In genomic region chr13:66212511-66212910, GRCh38 we compare ENCODE assay signal across 19 cellular contexts.
DNase-seq lines count a peak whose midpoint lies in the region; ATAC-seq, FAIRE-seq and TF ChIP-seq lines count a peak whose summit lies in the region.
"Had no signal": no experiment of that assay in that cellular context is flagged by ENCODE, and none has a peak within 500 bp of the region (broad histone marks: within the 10 kb centered on the region; RNA-seq: fewer than 3 reads in every experiment).

No MANE protein-coding gene starts in this region.

- no peak overlapping the region for H3K4me3 Mint-ChIP-seq in natural killer cell treated with Interleukin-12 subunit alpha and Interleukin-12 subunit beta and Interleukin-15 and Interleukin-18, amount 100 ng/mL, for 72 hours
- no peak overlapping the region for H3K4me3 Mint-ChIP-seq in activated naive CD4-positive, alpha-beta T cell treated with anti-CD3 and anti-CD28 coated beads, Interleukin-2, amount 10 ng/mL, durations not matched to agents 7 days and 5 days
- H3K4me3 Mint-ChIP-seq: activated CD4-positive, alpha-beta T cell treated with anti-CD3 and anti-CD28 coated beads, Interleukin-2, amount 10 ng/mL, durations not matched to agents 24 days and 14 days; activated T-cell treated with anti-CD3 and anti-CD28 coated beads, Interleukin-2, amount 50 U/mL, for 72 hours; HFFc6; memory B cell; neural crest cell had no signal

- no peaks in the 10 kb centered on the region for H3K4me1 Mint-ChIP-seq in natural killer cell treated with Interleukin-12 subunit alpha and Interleukin-12 subunit beta and Interleukin-15 and Interleukin-18, amount 100 ng/mL, for 72 hours (ENCODE audit: low read depth in 2 of 2)
- no peaks in the 10 kb centered on the region for H3K4me1 Mint-ChIP-seq in activated naive CD4-positive, alpha-beta T cell treated with anti-CD3 and anti-CD28 coated beads, Interleukin-2, amount 10 ng/mL, durations not matched to agents 7 days and 5 days
- H3K4me1 Mint-ChIP-seq: activated CD4-positive, alpha-beta T cell treated with anti-CD3 and anti-CD28 coated beads, Interleukin-2, amount 10 ng/mL, durations not matched to agents 24 days and 14 days; memory B cell; neural crest cell had no signal

- BruUV-seq in K562 (replicated peaks; lab: Mats Ljungman, UMichigan), result no TSS peak

- H3K36me3 Mint-ChIP-seq in natural killer cell treated with Interleukin-12 subunit alpha and Interleukin-12 subunit beta and Interleukin-15 and Interleukin-18, amount 100 ng/mL, for 72 hours, result peaks cover 9% of the 10 kb centered on the region
- no peaks in the 10 kb centered on the region for H3K36me3 Mint-ChIP-seq in activated naive CD4-positive, alpha-beta T cell treated with anti-CD3 and anti-CD28 coated beads, Interleukin-2, amount 10 ng/mL, durations not matched to agents 7 days and 5 days

- H3K4me2 ChIP-seq in K562 (ENCODE audit: insufficient read depth, low read length), result no peak overlapping the region

- no peaks in the 10 kb centered on the region for H3K36me3 ChIP-seq in K562 (ENCODE audit: control insufficient read depth, insufficient read depth, low read length)
- H3K36me3 ChIP-seq: BE2C, gastrocnemius medialis had no signal

- intact Hi-C loops in K562 (cut with micrococcal nuclease), result no loop called here

- no peak for TF ChIP-seq CTCF in K562 (IDR thresholded peaks at IDR 0.05 in 2 of 3, conservative IDR thresholded peaks at IDR 0.05 in 1 of 3; ENCODE audit: insufficient read depth in 2 of 3, low read depth in 1 of 3, low read length in 3 of 3)

- H3K9me1 ChIP-seq in K562 (ENCODE audit: control insufficient read depth, insufficient read depth, low read length), result no peaks in the 10 kb centered on the region

- no peak for FAIRE-seq in K562 (lab: Jason Lieb, UNC)
- FAIRE-seq: endothelial cell of umbilical vein had no signal

- DNase-seq in K562 (ENCODE audit: extremely low read depth in 1 of 4, low spot score in 3 of 4) (no peak), ecto neural progenitor cell (ENCODE audit: low spot score) (no peak), activated T-cell treated with anti-CD3 and anti-CD28 coated beads for 4 hours (no peak)
- DNase-seq in natural killer cell treated with Interleukin-12 subunit alpha and Interleukin-12 subunit beta and Interleukin-15 and Interleukin-18, amount 100 ng/mL, for 72 hours (ENCODE audit: low spot score), result no peak
- no peak for DNase-seq in activated naive CD4-positive, alpha-beta T cell treated with anti-CD3 and anti-CD28 coated beads, Interleukin-2, amount 10 ng/mL, durations not matched to agents 7 days and 5 days
- DNase-seq: activated CD4-positive, alpha-beta T cell treated with anti-CD3 and anti-CD28 coated beads, Interleukin-2, amount 10 ng/mL, durations not matched to agents 24 days and 14 days; activated T-cell treated with anti-CD3 and anti-CD28 coated beads, Interleukin-2, amount 50 U/mL, for 72 hours; BE2C; gastrocnemius medialis; HFFc6; NCI-H2081 treated with DMSO at 0.1 percent for 48 hours; NCI-H774; retina had no signal

- H3K9ac ChIP-seq in K562 (ENCODE audit: insufficient read depth in 1 of 2, low read depth in 2 of 2, low read length in 2 of 2), result no peak overlapping the region

- POLR2A ChIA-PET in K562 (lab: Yijun Ruan, JAX), result no interaction called here

- H3K4me1 ChIP-seq in K562 (replicated peaks in 1 of 2; ENCODE audit: control insufficient read depth in 2 of 2, insufficient read depth in 2 of 2, low read length in 2 of 2), result no peaks in the 10 kb centered on the region; a peak in 1 of 5 replicates
- H3K4me1 ChIP-seq: BE2C, gastrocnemius medialis had no signal

- peaks cover 0 to 2% of the 10 kb centered on the region in 2 donors for H3K27me3 Mint-ChIP-seq in natural killer cell treated with Interleukin-12 subunit alpha and Interleukin-12 subunit beta and Interleukin-15 and Interleukin-18, amount 100 ng/mL, for 72 hours
- H3K27me3 Mint-ChIP-seq in activated naive CD4-positive, alpha-beta T cell treated with anti-CD3 and anti-CD28 coated beads, Interleukin-2, amount 10 ng/mL, durations not matched to agents 7 days and 5 days, result no peaks in the 10 kb centered on the region
- H3K27me3 Mint-ChIP-seq: activated CD4-positive, alpha-beta T cell treated with anti-CD3 and anti-CD28 coated beads, Interleukin-2, amount 10 ng/mL, durations not matched to agents 24 days and 14 days; memory B cell had no signal

- no peak overlapping the region for H3K27ac Mint-ChIP-seq in natural killer cell treated with Interleukin-12 subunit alpha and Interleukin-12 subunit beta and Interleukin-15 and Interleukin-18, amount 100 ng/mL, for 72 hours
- H3K27ac Mint-ChIP-seq in activated naive CD4-positive, alpha-beta T cell treated with anti-CD3 and anti-CD28 coated beads, Interleukin-2, amount 10 ng/mL, durations not matched to agents 7 days and 5 days, result no peak overlapping the region
- H3K27ac Mint-ChIP-seq: activated CD4-positive, alpha-beta T cell treated with anti-CD3 and anti-CD28 coated beads, Interleukin-2, amount 10 ng/mL, durations not matched to agents 24 days and 14 days; activated T-cell treated with anti-CD3 and anti-CD28 coated beads, Interleukin-2, amount 50 U/mL, for 72 hours; HFFc6; memory B cell had no signal

- no peaks in the 10 kb centered on the region for H3K9me3 ChIP-seq in K562 (replicated peaks; ENCODE audit: control insufficient read depth, insufficient read depth, low read depth, low read length)
- H3K9me3 ChIP-seq: BE2C, gastrocnemius medialis had no signal

- CTCF ChIA-PET in K562 (lab: Yijun Ruan, JAX; ENCODE audit: low intra/inter-chr PET ratio), result no interaction called here
- CTCF ChIA-PET in activated naive CD4-positive, alpha-beta T cell treated with anti-CD3 and anti-CD28 coated beads, Interleukin-2, amount 10 ng/mL, durations not matched to agents 7 days and 5 days (lab: Charles Lee), result no interaction called here

- peaks cover 7% of the 10 kb centered on the region for H3K9me3 Mint-ChIP-seq in natural killer cell treated with Interleukin-12 subunit alpha and Interleukin-12 subunit beta and Interleukin-15 and Interleukin-18, amount 100 ng/mL, for 72 hours
- no peaks in the 10 kb centered on the region for H3K9me3 Mint-ChIP-seq in activated naive CD4-positive, alpha-beta T cell treated with anti-CD3 and anti-CD28 coated beads, Interleukin-2, amount 10 ng/mL, durations not matched to agents 7 days and 5 days
- H3K9me3 Mint-ChIP-seq: HFFc6, neural crest cell had no signal

- in situ Hi-C loops in K562 (cut with MboI), result no loop called here

- ATAC-seq in GM18907 (IDR thresholded peaks at IDR 0.05; ENCODE audit: unreplicated experiment), result peak; percentile 49
- ATAC-seq in GM21619 (IDR thresholded peaks at IDR 0.05; ENCODE audit: unreplicated experiment), result peak; percentile 52
- ATAC-seq in HG03378 (IDR thresholded peaks at IDR 0.05; ENCODE audit: unreplicated experiment), result peak; percentile 63
- no peak for ATAC-seq in K562
- ATAC-seq in natural killer cell treated with Interleukin-12 subunit alpha and Interleukin-12 subunit beta and Interleukin-15 and Interleukin-18, amount 100 ng/mL, for 72 hours, result no peak
- ATAC-seq: activated T-cell treated with anti-CD3 and anti-CD28 coated beads, Interleukin-2, amount 50 U/mL, for 72 hours; gastrocnemius medialis had no signal

- no peak overlapping the region for H2AFZ ChIP-seq in K562 (ENCODE audit: low read depth, low read length)

- WGBS in K562 (ENCODE audit: insufficient coverage, low coverage, missing lambda C conversion rate), result 0% methylated on average over 1 of the region's 1 CpG

- TF ChIP-seq RAD21 in K562 (CRISPR knock-in tag; conservative IDR thresholded peaks at IDR 0.05 in 1 of 2, IDR thresholded peaks at IDR 0.05 in 1 of 2), result no peak

- TF ChIP-seq POLR2A in K562 (conservative IDR thresholded peaks at IDR 0.05), result no peak

- no peaks in the 10 kb centered on the region for H3K79me2 ChIP-seq in K562 (ENCODE audit: control insufficient read depth, insufficient read depth, low read length)

- no peak overlapping the region for H3K27ac ChIP-seq in K562 (ENCODE audit: extremely low read depth, low read depth, low read length)
- H3K27ac ChIP-seq: gastrocnemius medialis had no signal

- H3K4me3 ChIP-seq in K562, result no peak overlapping the region
- H3K4me3 ChIP-seq: gastrocnemius medialis had no signal

- no peak for TF ChIP-seq EP300 in K562 (IDR thresholded peaks at IDR 0.05; ENCODE audit: low read length)

- no peaks in the 10 kb centered on the region for H4K20me1 ChIP-seq in K562 (replicated peaks; ENCODE audit: control insufficient read depth, insufficient read depth, low read length)

- H3K27me3 ChIP-seq in K562 (ENCODE audit: control insufficient read depth in 2 of 2, insufficient read depth in 2 of 2, low read length in 2 of 2), result no peaks in the 10 kb centered on the region
- H3K27me3 ChIP-seq: BE2C, gastrocnemius medialis had no signal

TF ChIP-seq in K562, 482 proteins besides CTCF, POLR2A, EP300 and RAD21:
- TF ChIP-seq SPI1 (IDR thresholded peaks at IDR 0.05; ENCODE audit: borderline replicate concordance, low read depth, low read length) (peak; percentile 69), PBX2 (CRISPR knock-in tag; IDR thresholded peaks at IDR 0.05; ENCODE audit: low read depth) (no peak), PBX2 (tag; conservative IDR thresholded peaks at IDR 0.05; ENCODE audit: low read depth) (no peak)

Comparison
In these comparisons a context has a peak if more than half of its experiments do, and no peak if none do; other contexts are left out.
1. ATAC-seq: peak in GM18907 (single experiment), GM21619 (single experiment) and HG03378 (single experiment); none in K562 (single experiment) and natural killer cell treated with Interleukin-12 subunit alpha and Interleukin-12 subunit beta and Interleukin-15 and Interleukin-18, amount 100 ng/mL, for 72 hours (0 of 2).